In the genomic region with DNA sequence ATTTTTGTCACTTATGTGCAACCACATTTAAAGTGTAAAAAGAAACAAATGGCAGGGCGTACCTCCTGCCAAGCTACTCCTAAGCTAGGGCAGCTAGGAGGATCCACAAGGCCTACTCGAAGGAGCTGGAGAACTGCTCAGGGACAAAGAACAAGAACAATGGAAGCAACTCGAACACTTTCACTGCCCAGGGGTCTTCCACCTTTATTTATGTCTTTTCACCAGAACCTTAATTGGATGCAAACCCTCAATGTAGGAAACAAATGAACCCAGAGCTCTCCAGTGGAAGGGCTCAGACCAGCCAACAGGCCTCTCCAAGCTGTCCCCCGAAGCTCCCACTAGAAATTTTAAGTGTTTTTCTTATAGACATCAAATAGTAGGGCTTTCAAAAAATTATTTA, we compare ENCODE assay signal across 20 cellular contexts.
"Had no signal": no experiment of that assay in that cellular context is flagged by ENCODE, and none has a peak within 500 bp of the region (broad histone marks: within the 10 kb centered on the region; RNA-seq: fewer than 3 reads in every experiment).

No MANE protein-coding gene starts in this region.

- H3K27me3 ChIP-seq: brain microvascular endothelial cell, pancreas, transverse colon, vagina had no signal

- H3K36me3 ChIP-seq: brain microvascular endothelial cell, esophagus squamous epithelium, pancreas, transverse colon, vagina had no signal

- H3K4me3 Mint-ChIP-seq: activated CD4-positive, alpha-beta T cell treated with anti-CD3 and anti-CD28 coated beads for 36 hours; activated CD8-positive, alpha-beta memory T cell treated with anti-CD3 and anti-CD28 coated beads, Interleukin-2, amount 10 ng/mL, durations not matched to agents 7 days and 5 days; activated naive CD8-positive, alpha-beta T cell treated with anti-CD3 and anti-CD28 coated beads for 36 hours; activated T-helper 17 cell treated with anti-CD3 and anti-CD28 coated beads, Interleukin-2, amount 50 U/mL, for 72 hours; central memory CD8-positive, alpha-beta T cell; stimulated activated memory B cell treated with anti-CD40 and anti-IgM and Interleukin-4, amounts not matched to agents 10 μg/mL and 1 μg/mL and 100 μg/mL, for 72 hours had no signal

- H3K27ac ChIP-seq: brain microvascular endothelial cell, pancreas, transverse colon had no signal

- H3K36me3 Mint-ChIP-seq: activated CD8-positive, alpha-beta memory T cell treated with anti-CD3 and anti-CD28 coated beads, Interleukin-2, amount 10 ng/mL, durations not matched to agents 7 days and 5 days; stimulated activated memory B cell treated with anti-CD40 and anti-IgM and Interleukin-4, amounts not matched to agents 10 μg/mL and 1 μg/mL and 100 μg/mL, for 72 hours had no signal

- H3K4me1 Mint-ChIP-seq: activated CD4-positive, alpha-beta T cell treated with anti-CD3 and anti-CD28 coated beads for 36 hours; activated CD8-positive, alpha-beta memory T cell treated with anti-CD3 and anti-CD28 coated beads, Interleukin-2, amount 10 ng/mL, durations not matched to agents 7 days and 5 days; activated naive CD8-positive, alpha-beta T cell treated with anti-CD3 and anti-CD28 coated beads for 36 hours; activated T-helper 17 cell treated with anti-CD3 and anti-CD28 coated beads, Interleukin-2, amount 50 U/mL, for 72 hours; central memory CD8-positive, alpha-beta T cell; stimulated activated memory B cell treated with anti-CD40 and anti-IgM and Interleukin-4, amounts not matched to agents 10 μg/mL and 1 μg/mL and 100 μg/mL, for 72 hours had no signal

- H3K9me3 ChIP-seq: esophagus squamous epithelium, pancreas, transverse colon, vagina had no signal

- DNase-seq: activated CD4-positive, alpha-beta T cell treated with anti-CD3 and anti-CD28 coated beads for 36 hours; activated CD4-positive, alpha-beta T cell treated with anti-CD3 and anti-CD28 coated beads, Interleukin-2, amount 50 U/mL, for 48 hours; activated CD8-positive, alpha-beta memory T cell treated with anti-CD3 and anti-CD28 coated beads, Interleukin-2, amount 10 ng/mL, durations not matched to agents 7 days and 5 days; activated naive CD4-positive, alpha-beta T cell; activated naive CD8-positive, alpha-beta T cell treated with anti-CD3 and anti-CD28 coated beads for 36 hours; activated T-cell treated with anti-CD3 and anti-CD28 coated beads, Interleukin-2, amount 50 U/mL, for 1 hour; amygdala; brain microvascular endothelial cell; effector memory CD4-positive, alpha-beta T cell; esophagus squamous epithelium; midbrain; pancreas; stimulated activated CD4-positive, alpha-beta T cell treated with anti-CD3 and anti-CD28 coated beads, Interleukin-4, amount 100 ng/mL, for 4 hours; SW 1271; T-helper 2 cell; transverse colon had no signal

- H3K27me3 Mint-ChIP-seq: activated CD8-positive, alpha-beta memory T cell treated with anti-CD3 and anti-CD28 coated beads, Interleukin-2, amount 10 ng/mL, durations not matched to agents 7 days and 5 days; stimulated activated memory B cell treated with anti-CD40 and anti-IgM and Interleukin-4, amounts not matched to agents 10 μg/mL and 1 μg/mL and 100 μg/mL, for 72 hours had no signal

- H3K27ac Mint-ChIP-seq: activated CD4-positive, alpha-beta T cell treated with anti-CD3 and anti-CD28 coated beads for 36 hours; activated CD8-positive, alpha-beta memory T cell treated with anti-CD3 and anti-CD28 coated beads, Interleukin-2, amount 10 ng/mL, durations not matched to agents 7 days and 5 days; activated naive CD8-positive, alpha-beta T cell treated with anti-CD3 and anti-CD28 coated beads for 36 hours; activated T-helper 17 cell treated with anti-CD3 and anti-CD28 coated beads, Interleukin-2, amount 50 U/mL, for 72 hours; stimulated activated memory B cell treated with anti-CD40 and anti-IgM and Interleukin-4, amounts not matched to agents 10 μg/mL and 1 μg/mL and 100 μg/mL, for 72 hours had no signal

- ATAC-seq: activated CD4-positive, alpha-beta T cell treated with anti-CD3 and anti-CD28 coated beads for 36 hours; activated CD8-positive, alpha-beta memory T cell treated with anti-CD3 and anti-CD28 coated beads, Interleukin-2, amount 10 ng/mL, durations not matched to agents 7 days and 5 days; activated T-helper 17 cell treated with anti-CD3 and anti-CD28 coated beads, Interleukin-2, amount 50 U/mL, for 72 hours; pancreas had no signal

- H3K9me3 Mint-ChIP-seq: activated T-helper 17 cell treated with anti-CD3 and anti-CD28 coated beads, Interleukin-2, amount 50 U/mL, for 72 hours; central memory CD8-positive, alpha-beta T cell had no signal

- H3K4me3 ChIP-seq: esophagus squamous epithelium, pancreas, transverse colon, vagina had no signal
